20 cellular contexts compared by ENCODE assay signal in the genomic region with DNA sequence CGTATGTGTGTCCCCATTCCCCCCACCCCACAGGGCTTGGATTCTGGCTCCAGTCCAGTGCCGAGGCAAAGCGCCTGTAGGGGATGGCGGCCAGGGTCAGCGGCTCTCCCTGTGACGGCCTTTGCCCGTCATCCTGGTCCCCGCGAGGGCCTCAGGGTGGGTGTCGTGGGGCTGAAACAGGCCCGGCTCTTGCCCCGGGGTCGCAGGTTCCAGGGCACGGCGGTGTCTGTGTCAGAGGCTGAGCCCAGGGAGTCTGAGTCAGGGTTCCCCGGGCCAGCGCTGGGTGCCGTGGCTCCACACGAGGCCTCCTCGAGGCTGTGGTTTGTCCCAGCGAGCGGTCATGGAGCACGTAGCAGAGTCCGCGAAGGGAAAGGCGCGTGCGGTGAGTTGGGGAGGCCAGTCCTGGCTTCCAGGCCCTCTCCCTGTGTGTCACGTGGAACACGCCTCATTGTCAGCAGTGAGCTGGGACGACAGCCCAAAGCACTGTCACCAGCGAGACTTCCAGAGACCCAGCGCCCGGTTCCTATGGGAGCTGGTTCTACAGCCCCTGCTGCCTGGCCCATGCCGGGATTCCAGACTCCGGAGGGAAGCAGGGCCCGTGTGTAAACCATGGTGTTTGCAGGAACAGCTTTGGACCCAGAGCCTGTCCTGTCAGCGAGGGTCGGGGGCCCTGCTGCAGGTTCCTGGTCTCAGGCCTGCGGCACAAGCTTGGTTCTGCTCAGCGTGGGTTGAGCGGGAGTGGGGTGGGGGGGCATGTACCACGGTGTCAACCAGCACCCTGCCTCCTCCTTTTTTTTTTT. TPM values are rescaled to one million over a fixed set of nuclear protein-coding genes. Genes with fewer than 3 reads are reported as not detected.
"Had no signal": no experiment of that assay in that cellular context is flagged by ENCODE, and none has a peak within 500 bp of the region (broad histone marks: within the 10 kb centered on the region; RNA-seq: fewer than 3 reads in every experiment).

No MANE protein-coding gene starts in this region.

- H3K9me3 ChIP-seq: adrenal gland had no signal

- ATAC-seq: activated CD4-positive, alpha-beta T cell treated with anti-CD3 and anti-CD28 coated beads for 36 hours; activated CD8-positive, alpha-beta T cell treated with anti-CD3 and anti-CD28 coated beads, Interleukin-2, amount 10 ng/mL, durations not matched to agents 7 days and 5 days; PC-3 had no signal

- H3K4me3 ChIP-seq: adrenal gland, SK-N-MC had no signal

- H3K4me1 ChIP-seq: adrenal gland had no signal

- H3K27me3 ChIP-seq: adrenal gland had no signal

- DNase-seq: activated CD4-positive, alpha-beta T cell treated with anti-CD3 and anti-CD28 coated beads for 36 hours; activated CD8-positive, alpha-beta memory T cell treated with anti-CD3 and anti-CD28 coated beads, Interleukin-2, amount 50 U/mL, for 48 hours; activated CD8-positive, alpha-beta T cell treated with anti-CD3 and anti-CD28 coated beads, Interleukin-2, amount 10 ng/mL, durations not matched to agents 7 days and 5 days; activated naive CD4-positive, alpha-beta T cell treated with anti-CD3 and anti-CD28 coated beads, Interleukin-2, amount 50 U/mL, for 16 hours; activated naive CD8-positive, alpha-beta T cell treated with anti-CD3 and anti-CD28 coated beads, Interleukin-2, amount 10 ng/mL, durations not matched to agents 7 days and 5 days; activated T-cell treated with anti-CD3 and anti-CD28 coated beads, Interleukin-2, amount 50 U/mL, for 1 hour; adrenal gland; anterior cingulate cortex; Kasumi-1; NCI-H1048; NCI-H146; NCI-H187 treated with DMSO at 0.1 percent for 48 hours; NCI-H2081 treated with DMSO at 0.1 percent for 48 hours; NCI-H446; NCI-H524; PC-3; T-helper 1 cell had no signal

- H3K27ac ChIP-seq: adrenal gland, SK-N-MC, VCaP had no signal

RNA-seq across cellular contexts. Expression of a gene that starts 25.4 kb away (rescaled TPM):
- total RNA-seq: cardiac septum had no signal
